In the genomic region with DNA sequence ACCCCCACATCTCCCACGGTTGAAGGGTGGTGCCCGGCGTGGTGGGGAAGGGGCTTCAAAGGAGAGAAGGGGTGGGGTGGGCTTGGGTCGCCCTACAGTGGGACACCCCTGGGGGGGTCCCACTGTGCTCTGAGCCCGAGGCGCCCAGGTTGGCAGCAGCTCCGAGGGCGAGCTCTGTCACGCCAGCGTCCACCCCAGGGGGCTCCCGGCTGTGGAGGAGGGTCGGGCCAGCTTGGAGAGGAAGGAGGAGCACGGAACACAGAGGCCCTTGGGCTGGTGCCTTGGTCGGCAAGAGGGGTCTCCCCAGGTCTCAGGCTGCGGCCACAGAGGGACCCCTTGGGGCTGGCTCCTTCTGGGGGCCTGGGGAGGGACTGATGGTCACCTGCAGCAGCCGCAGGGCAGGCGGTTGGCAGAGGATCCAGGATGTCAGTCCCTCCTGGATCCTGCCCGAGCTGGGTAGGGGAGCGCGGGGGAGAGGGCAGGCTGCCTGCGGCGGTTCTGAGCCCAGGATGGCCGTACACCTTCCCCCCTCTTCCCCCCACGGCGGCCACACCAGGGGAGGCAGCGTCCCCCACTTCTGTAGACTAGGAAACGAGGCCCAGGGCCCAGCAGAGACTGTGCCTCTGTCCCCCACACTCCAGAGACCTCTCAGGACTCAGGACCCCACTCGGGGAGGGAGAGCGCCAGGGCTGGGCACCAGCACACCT, we compare ENCODE assay signal across 34 cellular contexts. TPM values are rescaled to one million over a fixed set of nuclear protein-coding genes. Genes with fewer than 3 reads are reported as not detected.
"Had no signal": no experiment of that assay in that cellular context is flagged by ENCODE, and none has a peak within 500 bp of the region (broad histone marks: within the 10 kb centered on the region; RNA-seq: fewer than 3 reads in every experiment).

No MANE protein-coding gene starts in this region.

- H3K27me3 Mint-ChIP-seq: activated B cell treated with CpG ODN at 0.5 μM for 24 hours; activated CD4-positive, alpha-beta memory T cell treated with anti-CD3 and anti-CD28 coated beads, Interleukin-2, amount 10 ng/mL, durations not matched to agents 7 days and 5 days; activated naive CD4-positive, alpha-beta T cell treated with anti-CD3 and anti-CD28 coated beads, Interleukin-2, amount 50 U/mL, for 24 hours; activated naive CD8-positive, alpha-beta T cell treated with anti-CD3 and anti-CD28 coated beads, Interleukin-2, amount 10 ng/mL, durations not matched to agents 7 days and 5 days; activated T-helper 17 cell treated with anti-CD3 and anti-CD28 coated beads, Interleukin-2, amount 50 U/mL, for 72 hours had no signal

- DNase-seq: activated B cell treated with CpG ODN at 0.5 μM for 24 hours; activated CD4-positive, alpha-beta memory T cell treated with anti-CD3 and anti-CD28 coated beads, Interleukin-2, amount 10 ng/mL, durations not matched to agents 7 days and 5 days; activated CD4-positive, alpha-beta T cell treated with anti-CD3 and anti-CD28 coated beads for 4 hours; activated CD4-positive, CD25-positive, alpha-beta regulatory T cell treated with anti-CD3 and anti-CD28 coated beads, Interleukin-2, amount 50 U/mL, for 72 hours; activated gamma-delta T cell; activated naive CD4-positive, alpha-beta T cell treated with Interleukin-2 at 50 U/mL for 16 hours; activated naive CD8-positive, alpha-beta T cell treated with anti-CD3 and anti-CD28 coated beads, Interleukin-2, amount 10 ng/mL, durations not matched to agents 7 days and 5 days; activated T-cell treated with anti-CD3 and anti-CD28 coated beads, Interleukin-2, amount 50 U/mL, for 1 hour; activated T-cell treated with anti-CD3 and anti-CD28 coated beads, Interleukin-2, amount 50 U/mL, for 72 hours; amygdala; IMR-90; Karpas-422; KBM-7; NCI-H1105; NCI-H1417 treated with DMSO at 0.1 percent for 48 hours; NCI-H187 treated with DMSO at 0.1 percent for 48 hours; NCI-H2171; NCI-H510A; NCI-H748 treated with DMSO at 0.1 percent for 48 hours; NK-92 treated with Interleukin-12 subunit alpha and Interleukin-12 subunit beta, amount 100 ng/mL, for 24 hours; PC-3; Right ventricle myocardium superior; SW 1271; T-helper 1 cell; T-helper 2 cell; T-helper 9 cell had no signal

- H3K27ac ChIP-seq: ascending aorta, breast epithelium, VCaP had no signal

- H3K36me3 ChIP-seq: ascending aorta, breast epithelium had no signal

- H3K36me3 Mint-ChIP-seq: activated naive CD4-positive, alpha-beta T cell treated with anti-CD3 and anti-CD28 coated beads, Interleukin-2, amount 50 U/mL, for 24 hours; activated naive CD8-positive, alpha-beta T cell treated with anti-CD3 and anti-CD28 coated beads, Interleukin-2, amount 10 ng/mL, durations not matched to agents 7 days and 5 days had no signal

- ATAC-seq: activated T-cell treated with anti-CD3 and anti-CD28 coated beads, Interleukin-2, amount 50 U/mL, for 72 hours; activated T-helper 17 cell treated with anti-CD3 and anti-CD28 coated beads, Interleukin-2, amount 50 U/mL, for 72 hours had no signal

- H3K4me3 Mint-ChIP-seq: activated B cell treated with CpG ODN at 0.5 μM for 24 hours; activated CD4-positive, alpha-beta memory T cell treated with anti-CD3 and anti-CD28 coated beads, Interleukin-2, amount 10 ng/mL, durations not matched to agents 7 days and 5 days; activated naive CD4-positive, alpha-beta T cell treated with anti-CD3 and anti-CD28 coated beads, Interleukin-2, amount 50 U/mL, for 24 hours; activated naive CD8-positive, alpha-beta T cell treated with anti-CD3 and anti-CD28 coated beads, Interleukin-2, amount 10 ng/mL, durations not matched to agents 7 days and 5 days; activated T-cell treated with anti-CD3 and anti-CD28 coated beads, Interleukin-2, amount 50 U/mL, for 72 hours; activated T-helper 17 cell treated with anti-CD3 and anti-CD28 coated beads, Interleukin-2, amount 50 U/mL, for 72 hours had no signal

- H3K4me1 ChIP-seq: breast epithelium had no signal

- H3K4me3 ChIP-seq: ascending aorta had no signal

- H3K27me3 ChIP-seq: ascending aorta had no signal

- H3K27ac Mint-ChIP-seq: activated B cell treated with CpG ODN at 0.5 μM for 24 hours; activated CD4-positive, alpha-beta memory T cell treated with anti-CD3 and anti-CD28 coated beads, Interleukin-2, amount 10 ng/mL, durations not matched to agents 7 days and 5 days; activated naive CD4-positive, alpha-beta T cell treated with anti-CD3 and anti-CD28 coated beads, Interleukin-2, amount 50 U/mL, for 24 hours; activated naive CD8-positive, alpha-beta T cell treated with anti-CD3 and anti-CD28 coated beads, Interleukin-2, amount 10 ng/mL, durations not matched to agents 7 days and 5 days; activated T-cell treated with anti-CD3 and anti-CD28 coated beads, Interleukin-2, amount 50 U/mL, for 72 hours; activated T-helper 17 cell treated with anti-CD3 and anti-CD28 coated beads, Interleukin-2, amount 50 U/mL, for 72 hours had no signal

- H3K4me1 Mint-ChIP-seq: activated B cell treated with CpG ODN at 0.5 μM for 24 hours; activated CD4-positive, alpha-beta memory T cell treated with anti-CD3 and anti-CD28 coated beads, Interleukin-2, amount 10 ng/mL, durations not matched to agents 7 days and 5 days; activated naive CD4-positive, alpha-beta T cell treated with anti-CD3 and anti-CD28 coated beads, Interleukin-2, amount 50 U/mL, for 24 hours; activated naive CD8-positive, alpha-beta T cell treated with anti-CD3 and anti-CD28 coated beads, Interleukin-2, amount 10 ng/mL, durations not matched to agents 7 days and 5 days; activated T-helper 17 cell treated with anti-CD3 and anti-CD28 coated beads, Interleukin-2, amount 50 U/mL, for 72 hours had no signal

- H3K9me3 ChIP-seq: ascending aorta, breast epithelium had no signal

- H3K9me3 Mint-ChIP-seq: activated naive CD4-positive, alpha-beta T cell treated with anti-CD3 and anti-CD28 coated beads, Interleukin-2, amount 50 U/mL, for 24 hours had no signal

RNA-seq across cellular contexts. Expression of gene MUC6, which starts 0.8 kb away (rescaled TPM):
- total RNA-seq: activated B cell treated with CpG ODN at 0.5 μM for 24 hours; activated CD4-positive, alpha-beta memory T cell treated with anti-CD3 and anti-CD28 coated beads, Interleukin-2, amount 10 ng/mL, durations not matched to agents 7 days and 5 days; activated CD8-positive, alpha-beta memory T cell treated with anti-CD3 and anti-CD28 coated beads for 36 hours; activated naive CD8-positive, alpha-beta T cell treated with anti-CD3 and anti-CD28 coated beads, Interleukin-2, amount 10 ng/mL, durations not matched to agents 7 days and 5 days; activated T-cell treated with anti-CD3 and anti-CD28 coated beads, Interleukin-2, amount 50 U/mL, for 72 hours; activated T-helper 17 cell treated with anti-CD3 and anti-CD28 coated beads, Interleukin-2, amount 50 U/mL, for 72 hours; ascending aorta; cardiac septum; IMR-90; MCF 10A; Right ventricle myocardium superior had no signal
- polyA plus RNA-seq: IMR-90 had no signal

RNA-seq across cellular contexts. Expression of gene MUC2, which starts 38.9 kb away (rescaled TPM):
- total RNA-seq: activated B cell treated with CpG ODN at 0.5 μM for 24 hours; activated CD4-positive, alpha-beta memory T cell treated with anti-CD3 and anti-CD28 coated beads, Interleukin-2, amount 10 ng/mL, durations not matched to agents 7 days and 5 days; activated CD8-positive, alpha-beta memory T cell treated with anti-CD3 and anti-CD28 coated beads for 36 hours; activated naive CD8-positive, alpha-beta T cell treated with anti-CD3 and anti-CD28 coated beads, Interleukin-2, amount 10 ng/mL, durations not matched to agents 7 days and 5 days; activated T-cell treated with anti-CD3 and anti-CD28 coated beads, Interleukin-2, amount 50 U/mL, for 72 hours; activated T-helper 17 cell treated with anti-CD3 and anti-CD28 coated beads, Interleukin-2, amount 50 U/mL, for 72 hours; IMR-90; Right ventricle myocardium superior had no signal
- polyA plus RNA-seq: IMR-90 had no signal
